13 cellular contexts compared by ENCODE assay signal in the genomic region with DNA sequence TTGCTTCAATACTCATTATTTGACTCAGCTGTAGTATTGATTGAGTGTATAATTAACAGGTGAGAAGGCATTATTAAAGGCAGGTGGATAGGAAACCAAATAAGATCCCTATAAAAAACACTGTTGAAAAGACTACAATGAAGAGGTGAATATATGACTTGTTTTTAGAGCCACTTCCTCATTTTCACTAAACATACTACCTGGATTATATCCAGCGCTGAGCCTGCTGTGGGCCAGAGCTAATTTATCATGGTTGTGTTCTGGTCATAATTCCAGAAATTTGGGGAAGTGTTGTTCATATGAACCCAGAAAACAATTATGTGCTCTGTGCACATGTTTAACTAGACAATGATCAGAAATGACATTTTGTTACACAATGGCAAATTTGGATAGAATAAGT.
"Had no signal": no experiment of that assay in that cellular context is flagged by ENCODE, and none has a peak within 500 bp of the region (broad histone marks: within the 10 kb centered on the region; RNA-seq: fewer than 3 reads in every experiment).

No MANE protein-coding gene starts in this region.

- H3K9ac ChIP-seq: parathyroid adenoma had no signal

- H2AFZ ChIP-seq: parathyroid adenoma had no signal

- H3K27ac ChIP-seq: lower lobe of right lung, parathyroid adenoma, VCaP had no signal

- DNase-seq: activated CD4-positive, alpha-beta memory T cell treated with anti-CD3 and anti-CD28 coated beads for 36 hours; activated effector memory CD4-positive, alpha-beta T cell treated with anti-CD3 and anti-CD28 coated beads, Interleukin-2, amount 50 U/mL, for 16 hours; activated T-cell treated with anti-CD3 and anti-CD28 coated beads, Interleukin-2, amount 50 U/mL, for 4 hours; amniotic stem cell; body of pancreas; cortex of kidney; erythroblast; immature natural killer cell; lower lobe of right lung; naive B cell had no signal

- H3K4me3 ChIP-seq: body of pancreas, lower lobe of right lung had no signal

- H3K9me3 ChIP-seq: body of pancreas, lower lobe of right lung had no signal

- ATAC-seq: activated naive CD4-positive, alpha-beta T cell treated with anti-CD3 and anti-CD28 coated beads, Interleukin-2, amount 50 U/mL, for 72 hours; activated T-cell treated with anti-CD3 and anti-CD28 coated beads, Interleukin-2, amount 50 U/mL, for 4 hours; body of pancreas; lower lobe of right lung had no signal

- H3K27me3 ChIP-seq: body of pancreas had no signal

- H3K4me1 ChIP-seq: body of pancreas, lower lobe of right lung, parathyroid adenoma had no signal

- H3K79me2 ChIP-seq: parathyroid adenoma had no signal

- H3K36me3 ChIP-seq: lower lobe of right lung had no signal
